11 cellular contexts compared by ENCODE assay signal in genomic region chr1:197546989-197547388, GRCh38.
"Had no signal": no experiment of that assay in that cellular context is flagged by ENCODE, and none has a peak within 500 bp of the region (broad histone marks: within the 10 kb centered on the region; RNA-seq: fewer than 3 reads in every experiment).

No MANE protein-coding gene starts in this region.

- H3K27ac Mint-ChIP-seq: GM23338, H9, HFFc6 had no signal

- H3K4me3 ChIP-seq: GM23248, GM23338, HAP-1 had no signal

- H3K4me1 ChIP-seq: HAP-1 had no signal

- ATAC-seq: GM23338, HCT116 had no signal

- H3K9me3 Mint-ChIP-seq: GM23338, H9, HFFc6 had no signal

- H3K9me3 ChIP-seq: HAP-1 had no signal

- DNase-seq: GM23248, GOT3, H7, H9, HCEC 1CT, HFFc6 had no signal

- H2AFZ ChIP-seq: GM23248, GM23338 had no signal

- FAIRE-seq: H1, H54 had no signal

- H3K27ac ChIP-seq: GM23248 had no signal

- H3K9ac ChIP-seq: GM23248 had no signal

- H3K4me2 ChIP-seq: GM23338 had no signal

- H3K4me3 Mint-ChIP-seq: GM23338, H9, HFFc6 had no signal

- H3K36me3 ChIP-seq: HAP-1 had no signal
